11 cellular contexts compared by ENCODE assay signal in genomic region chr3:102415553-102415952, GRCh38. TPM values are rescaled to one million over a fixed set of nuclear protein-coding genes. Genes with fewer than 3 reads are reported as not detected.
DNase-seq lines count a peak whose midpoint lies in the region; ATAC-seq and TF ChIP-seq lines count a peak whose summit lies in the region.
"Had no signal": no experiment of that assay in that cellular context is flagged by ENCODE, and none has a peak within 500 bp of the region (broad histone marks: within the 10 kb centered on the region; RNA-seq: fewer than 3 reads in every experiment).

No MANE protein-coding gene starts in this region.

- TF ChIP-seq CTCF in BE2C (IDR thresholded peaks at IDR 0.05; ENCODE audit: low read depth, low read length) = no peak

- H3K27me3 ChIP-seq in ACC112 (ENCODE audit: insufficient read depth, low read length) = no peaks in the 10 kb centered on the region
- no peaks in the 10 kb centered on the region for H3K27me3 ChIP-seq in MG63
- H3K27me3 ChIP-seq in endocrine pancreas (ENCODE audit: control insufficient read depth, insufficient read depth, low read length) = no peaks in the 10 kb centered on the region
- no peaks in the 10 kb centered on the region for H3K27me3 ChIP-seq in BE2C

- no peak overlapping the region for H3K27ac ChIP-seq in ACC112 (ENCODE audit: low read depth, low read length)

- H3K36me3 ChIP-seq in ACC112 (ENCODE audit: insufficient read depth, low read length) = no peaks in the 10 kb centered on the region
- no peaks in the 10 kb centered on the region for H3K36me3 ChIP-seq in MG63
- H3K36me3 ChIP-seq in endocrine pancreas (ENCODE audit: control insufficient read depth, insufficient read depth, low read length) = no peaks in the 10 kb centered on the region
- H3K36me3 ChIP-seq in BE2C = no peaks in the 10 kb centered on the region

- DNase-seq in MG63 (no peak), NCI-H2227 treated with DMSO at 0.1 percent for 48 hours (lab: John Stamatoyannopoulos, UW) (no peak), NCI-H1105 (lab: John Stamatoyannopoulos, UW) (no peak), NOMO-1 treated with dmso at 0.1 percent for 144 hours (lab: John Stamatoyannopoulos, UW; ENCODE audit: unreplicated experiment) (no peak), BE2C (no peak)
- DNase-seq: NCI-H2081; stimulated activated naive CD4-positive, alpha-beta T cell treated with Interleukin-2 at 50 U/mL for 16 hours had no signal

- H3K79me2 ChIP-seq in ACC112 (ENCODE audit: control insufficient read depth, insufficient read depth, low read length, unreplicated experiment) = no peaks in the 10 kb centered on the region

- H3K4me1 ChIP-seq in ACC112 (ENCODE audit: control insufficient read depth, insufficient read depth, low read length, unreplicated experiment) = peaks cover 7% of the 10 kb centered on the region
- H3K4me1 ChIP-seq in endocrine pancreas (ENCODE audit: control insufficient read depth, insufficient read depth, low read length) = peaks cover 22% of the 10 kb centered on the region
- peaks cover 5% of the 10 kb centered on the region; the same call in 1 of the 2 replicates for H3K4me1 ChIP-seq in BE2C

- H3K9me3 ChIP-seq in MG63 (no peaks in the 10 kb centered on the region), endocrine pancreas (ENCODE audit: control insufficient read depth, low read length) (no peaks in the 10 kb centered on the region), BE2C (no peaks in the 10 kb centered on the region)

- peak overlapping the region; percentile 57 for H3K4me3 ChIP-seq in ACC112 (ENCODE audit: low read depth, low read length)
- peak overlapping the region; percentile 28 for H3K4me3 ChIP-seq in MG63
- peak overlapping the region; percentile 94 for H3K4me3 ChIP-seq in endocrine pancreas (ENCODE audit: control insufficient read depth, insufficient read depth, low read length)
- H3K4me3 ChIP-seq in BE2C (ENCODE audit: low read depth, low read length) = no peak overlapping the region
- H3K4me3 ChIP-seq: skin epidermis had no signal

- H3K9ac ChIP-seq in endocrine pancreas (ENCODE audit: control insufficient read depth, insufficient read depth, low read length) = no peak overlapping the region

- H2AFZ ChIP-seq in ACC112 (ENCODE audit: low read length, unreplicated experiment) = peak overlapping the region; percentile 75

- peak; percentile 61 for ATAC-seq in GM19035 (IDR thresholded peaks at IDR 0.05; ENCODE audit: unreplicated experiment)

RNA-seq across cellular contexts. Expression of gene ZPLD1, which starts 19.3 kb away (rescaled TPM):
- not detected in 2 replicates for total RNA-seq in MG63 (2014; rRNA removed; shearing (Covaris generic); ENCODE audit: low replicate concordance)
- polyA plus RNA-seq in BE2C (2012; ENCODE audit: insufficient read depth, insufficient read length, low read depth) = 2.1 TPM
